ENCODE assay signal across 17 cellular contexts in the genomic region with DNA sequence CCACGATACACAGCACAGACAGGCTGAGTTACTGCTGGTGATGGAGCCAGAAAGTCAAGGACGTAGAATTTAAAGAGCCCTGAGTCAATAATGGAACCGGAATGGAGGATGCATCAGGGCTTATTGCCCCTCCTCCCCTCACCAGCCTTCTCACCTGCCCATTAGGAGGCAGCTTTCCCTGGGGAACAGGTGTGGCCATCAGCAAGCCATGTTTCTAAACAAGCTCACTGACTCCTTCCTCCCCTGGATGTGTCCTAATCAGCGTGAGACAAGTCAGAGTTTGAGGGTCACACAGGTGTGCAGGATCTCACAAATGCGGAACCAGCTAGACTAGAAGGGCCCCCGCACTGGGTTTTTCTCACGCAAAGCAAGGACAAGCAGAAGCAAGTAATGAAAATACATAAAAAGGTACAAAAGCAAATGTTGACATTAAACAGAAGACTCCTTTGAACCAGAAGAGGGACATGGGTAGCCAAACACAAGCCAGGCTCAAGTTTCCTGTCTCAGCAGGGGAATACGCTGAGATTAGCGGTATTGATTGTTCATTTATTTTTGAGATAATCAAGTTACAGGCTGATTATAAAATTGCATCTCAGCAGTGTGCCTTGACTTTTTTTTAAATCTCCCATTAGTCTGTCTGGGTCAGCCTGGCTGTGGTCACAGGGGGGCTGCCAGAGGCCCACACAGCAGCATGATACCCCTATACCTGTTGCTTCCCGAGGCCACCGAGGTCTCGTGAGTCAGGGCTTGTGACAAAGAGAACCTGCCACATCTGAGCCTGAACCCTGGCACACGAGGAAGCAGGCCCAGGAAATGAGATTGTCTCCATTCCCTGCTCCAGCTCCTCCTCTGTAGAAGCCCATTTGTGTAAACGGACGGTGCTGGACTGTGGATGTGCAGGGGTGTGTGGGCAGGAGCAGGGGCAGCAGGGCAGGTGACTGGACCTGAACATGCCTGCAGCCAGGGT. TPM values are rescaled to one million over a fixed set of nuclear protein-coding genes. Genes with fewer than 3 reads are reported as not detected.
DNase-seq lines count a peak whose midpoint lies in the region; ATAC-seq, FAIRE-seq and TF ChIP-seq lines count a peak whose summit lies in the region.
"Had no signal": no experiment of that assay in that cellular context is flagged by ENCODE, and none has a peak within 500 bp of the region (broad histone marks: within the 10 kb centered on the region; RNA-seq: fewer than 3 reads in every experiment).

No MANE protein-coding gene starts in this region.

- TF ChIP-seq CTCF in astrocyte (IDR thresholded peaks at IDR 0.05; ENCODE audit: insufficient read depth, low read depth, low read length) (no peak), nephron progenitor cell (IDR thresholded peaks at IDR 0.05) (no peak), thyroid gland (IDR thresholded peaks at IDR 0.05) (no peak)

- no peak overlapping the region for H2AFZ ChIP-seq in astrocyte (ENCODE audit: low read depth, low read length)

- no peak overlapping the region for H3K27ac ChIP-seq in astrocyte (ENCODE audit: low read depth, low read length)
- no peak overlapping the region for H3K27ac ChIP-seq in thyroid gland
- H3K27ac ChIP-seq in caudate nucleus (ENCODE audit: low read depth, low read length): no peak overlapping the region
- H3K27ac ChIP-seq: breast epithelium, heart left ventricle had no signal

- H3K4me3 ChIP-seq in astrocyte (ENCODE audit: insufficient read depth, low read depth, low read length) (no peak overlapping the region), thyroid gland (replicated peaks in 1 of 3) (no peak overlapping the region)
- H3K4me3 ChIP-seq: breast epithelium, heart left ventricle, ovary had no signal

- WGBS in thyroid gland, 2 donors: 80 to 81% methylated on average over 15 of the region's 15 CpGs

- H3K4me1 ChIP-seq in astrocyte (ENCODE audit: insufficient read depth, low read length) (no peaks in the 10 kb centered on the region), thyroid gland (peaks cover 0 to 5% of the 10 kb centered on the region in 2 donors)
- H3K4me1 ChIP-seq: breast epithelium, heart left ventricle had no signal

- no peak for TF ChIP-seq POLR2A in thyroid gland (IDR thresholded peaks at IDR 0.05)

- H3K4me1 Mint-ChIP-seq in astrocyte (ENCODE audit: low read depth, unreplicated experiment): no peaks in the 10 kb centered on the region
- peaks cover 27% of the 10 kb centered on the region for H3K4me1 Mint-ChIP-seq in nephron progenitor cell

- no peak overlapping the region for H3K4me3 Mint-ChIP-seq in astrocyte (ENCODE audit: unreplicated experiment)
- H3K4me3 Mint-ChIP-seq in nephron progenitor cell: no peak overlapping the region

- no peak for FAIRE-seq in astrocyte (lab: Jason Lieb, UNC)

- intact Hi-C loops in thyroid gland (cut with DNase I): no loop called here

- H3K9me3 Mint-ChIP-seq in astrocyte (ENCODE audit: unreplicated experiment): peaks cover 4% of the 10 kb centered on the region
- peaks cover 27% of the 10 kb centered on the region for H3K9me3 Mint-ChIP-seq in nephron progenitor cell
- H3K9me3 Mint-ChIP-seq: activated T-helper 2 cell treated with anti-CD3 and anti-CD28 coated beads, Interferon-gamma antibody, Interleukin-2, Interleukin-4, amounts not matched to agents 10 μg/mL and 5 μg/mL and 100 μg/mL, durations not matched to agents 14 hours and 24 hours and 36 hours had no signal

- H3K27me3 ChIP-seq in astrocyte (ENCODE audit: insufficient read depth, low read length): no peaks in the 10 kb centered on the region
- H3K27me3 ChIP-seq in thyroid gland: no peaks in the 10 kb centered on the region
- H3K27me3 ChIP-seq: breast epithelium, heart left ventricle, ovary had no signal

- H3K36me3 Mint-ChIP-seq in astrocyte (ENCODE audit: low read depth, unreplicated experiment) (peaks cover 2% of the 10 kb centered on the region), nephron progenitor cell (ENCODE audit: low read depth) (no peaks in the 10 kb centered on the region)

- H3K9me3 ChIP-seq in astrocyte (ENCODE audit: insufficient read depth, low read depth, low read length) (no peaks in the 10 kb centered on the region), thyroid gland (no peaks in the 10 kb centered on the region)
- H3K9me3 ChIP-seq: ovary had no signal

- no peak overlapping the region for H3K4me2 ChIP-seq in astrocyte (ENCODE audit: low read length)

- H3K27me3 Mint-ChIP-seq in astrocyte (ENCODE audit: low read depth, unreplicated experiment): no peaks in the 10 kb centered on the region
- peaks cover 5% of the 10 kb centered on the region for H3K27me3 Mint-ChIP-seq in nephron progenitor cell (ENCODE audit: low read depth, poor library complexity)

- no peaks in the 10 kb centered on the region for H4K20me1 ChIP-seq in astrocyte (ENCODE audit: insufficient read depth, low read length)

- no peaks in the 10 kb centered on the region for H3K79me2 ChIP-seq in astrocyte (ENCODE audit: insufficient read depth, low read length)

- H3K9ac ChIP-seq in astrocyte (ENCODE audit: low read length): no peak overlapping the region

- ATAC-seq in GM19452 (IDR thresholded peaks at IDR 0.05; ENCODE audit: unreplicated experiment) (no peak), HG03045 (IDR thresholded peaks at IDR 0.05; ENCODE audit: unreplicated experiment) (no peak)
- ATAC-seq: heart left ventricle had no signal

- peak; percentile 50 for DNase-seq in DMS79 treated with DMSO at 0.1 percent for 48 hours (lab: John Stamatoyannopoulos, UW)
- peak; percentile 92 for DNase-seq in NCI-H187 treated with DMSO at 0.1 percent for 48 hours (lab: John Stamatoyannopoulos, UW)
- DNase-seq in astrocyte (ENCODE audit: low read depth): no peak
- DNase-seq in nephron progenitor cell: no peak
- DNase-seq in thyroid gland: no peak
- no peak for DNase-seq in caudate nucleus (lab: John Stamatoyannopoulos, UW)
- DNase-seq: activated CD4-positive, alpha-beta T cell treated with anti-CD3 and anti-CD28 coated beads, Interleukin-2, amount 50 U/mL, for 1 hour; AML-193; GDM1; heart left ventricle; ovary; stimulated activated CD8-positive, alpha-beta memory T cell treated with anti-CD3 and anti-CD28 coated beads, Interleukin-4, amount 100 ng/mL, for 48 hours had no signal

- no peaks in the 10 kb centered on the region for H3K36me3 ChIP-seq in astrocyte (ENCODE audit: insufficient read depth, low read length)
- no peaks in the 10 kb centered on the region for H3K36me3 ChIP-seq in thyroid gland
- H3K36me3 ChIP-seq: breast epithelium, heart left ventricle, ovary had no signal

- H3K27ac Mint-ChIP-seq in astrocyte (ENCODE audit: unreplicated experiment) (peak overlapping the region; percentile 53), nephron progenitor cell (peak overlapping the region; percentile 85)
- H3K27ac Mint-ChIP-seq: activated T-helper 2 cell treated with anti-CD3 and anti-CD28 coated beads, Interferon-gamma antibody, Interleukin-2, Interleukin-4, amounts not matched to agents 10 μg/mL and 5 μg/mL and 100 μg/mL, durations not matched to agents 14 hours and 24 hours and 36 hours had no signal

RNA-seq across cellular contexts. Expression of gene CCKAR, which starts 37.4 kb away (rescaled TPM):
- total RNA-seq in astrocyte (not detected in 2 replicates), thyroid gland (not detected)
- total RNA-seq: activated T-helper 2 cell treated with anti-CD3 and anti-CD28 coated beads, Interferon-gamma antibody, Interleukin-2, Interleukin-4, amounts not matched to agents 10 μg/mL and 5 μg/mL and 100 μg/mL, durations not matched to agents 14 hours and 24 hours and 36 hours; breast epithelium; lung microvascular endothelial cell had no signal

Comparison
In these comparisons a context has a peak if more than half of its experiments do, and no peak if none do; other contexts are left out.
1. DNase-seq: peak in DMS79 treated with DMSO at 0.1 percent for 48 hours (single experiment) and NCI-H187 treated with DMSO at 0.1 percent for 48 hours (single experiment); none in astrocyte (single experiment), nephron progenitor cell (single experiment), thyroid gland (0 of 2) and caudate nucleus (0 of 61).